Comparison of ENCODE assay signal across 14 cellular contexts in genomic region chr6:139636391-139636790, GRCh38.
A peak's percentile ranks its signal among the peaks of the same experiment; 100 is the strongest.
DNase-seq lines count a peak whose midpoint lies in the region; ATAC-seq and TF ChIP-seq lines count a peak whose summit lies in the region.
"Had no signal": no experiment of that assay in that cellular context is flagged by ENCODE, and none has a peak within 500 bp of the region (broad histone marks: within the 10 kb centered on the region; RNA-seq: fewer than 3 reads in every experiment).

No MANE protein-coding gene starts in this region.

- no peak overlapping the region for H4K91ac ChIP-seq in mesenchymal stem cell (ENCODE audit: low read length)
- H4K91ac ChIP-seq in trophoblast cell (ENCODE audit: low read depth, low read length): peak overlapping the region; percentile 68

- H3K36me3 ChIP-seq in Panc1 (ENCODE audit: control insufficient read depth, insufficient read depth, low read length) (no peaks in the 10 kb centered on the region), mesenchymal stem cell (ENCODE audit: control insufficient read depth in 1 of 2, insufficient read depth in 2 of 2, low read depth in 1 of 2, low read length in 2 of 2) (no peaks in the 10 kb centered on the region), trophoblast cell (ENCODE audit: control insufficient read depth in 1 of 2, insufficient read depth in 2 of 2, low read length in 2 of 2) (no peaks in the 10 kb centered on the region)
- H3K36me3 ChIP-seq: HAP-1 had no signal

- H3K4me3 ChIP-seq in Panc1 (ENCODE audit: low read depth in 2 of 2, low read length in 2 of 2): no peak overlapping the region
- no peak overlapping the region for H3K4me3 ChIP-seq in mesenchymal stem cell (ENCODE audit: insufficient read depth in 1 of 2, low read depth in 1 of 2, low read length in 2 of 2)
- no peak overlapping the region for H3K4me3 ChIP-seq in trophoblast cell (ENCODE audit: low read depth, low read length)
- H3K4me3 ChIP-seq: HAP-1 had no signal

- in situ Hi-C loops in Panc1 (cut with HindIII; ENCODE audit: low pct_unique_long_range_greater_than_20kb, low sequenced_read_pairs): no loop called here

- no peaks in the 10 kb centered on the region for H3K27me3 ChIP-seq in Panc1 (ENCODE audit: control insufficient read depth, insufficient read depth, low read length)
- no peaks in the 10 kb centered on the region for H3K27me3 ChIP-seq in mesenchymal stem cell (ENCODE audit: control insufficient read depth in 1 of 2, insufficient read depth in 1 of 2, low read length in 2 of 2)
- no peaks in the 10 kb centered on the region for H3K27me3 ChIP-seq in trophoblast cell (ENCODE audit: insufficient read depth, low read length)

- H4K8ac ChIP-seq in mesenchymal stem cell (ENCODE audit: low read length) (no peak overlapping the region), trophoblast cell (ENCODE audit: low read depth, low read length) (peak overlapping the region; percentile 52)

- H3K18ac ChIP-seq in mesenchymal stem cell (ENCODE audit: low read depth in 1 of 2, low read length in 2 of 2): no peak overlapping the region
- H3K18ac ChIP-seq in trophoblast cell (ENCODE audit: low read length): peak overlapping the region; percentile 43

- H3K79me1 ChIP-seq in mesenchymal stem cell (replicated peaks; ENCODE audit: low read length, poor library complexity, severe bottlenecking) (no peaks in the 10 kb centered on the region), trophoblast cell (ENCODE audit: low read length) (peaks cover 3% of the 10 kb centered on the region)

- H3K23ac ChIP-seq in mesenchymal stem cell (ENCODE audit: low read length in 2 of 2) (no peak overlapping the region), trophoblast cell (ENCODE audit: low read length) (no peak overlapping the region)

- no peak for DNase-seq in Panc1 (ENCODE audit: low read depth, low spot score)
- DNase-seq in UCSD-AML1 (lab: John Stamatoyannopoulos, UW; ENCODE audit: unreplicated experiment): peak; percentile 14
- DNase-seq in mesenchymal stem cell: no peak
- DNase-seq in trophoblast cell: peak; percentile 89 to 92
- DNase-seq in stimulated activated CD4-positive, alpha-beta T cell treated with anti-CD3 and anti-CD28 coated beads, Interleukin-2, amount 100 ng/mL, for 24 hours: no peak
- DNase-seq in NCI-H146 treated with DMSO at 0.1 percent for 48 hours (lab: John Stamatoyannopoulos, UW; ENCODE audit: unreplicated experiment): no peak
- DNase-seq: C1 segment of cervical spinal cord; CD4-positive, alpha-beta memory T cell; COR-L47; DMS153; DND-41; GOT3; HFFc6 had no signal

- no peak for ATAC-seq in Panc1

- H3K4me2 ChIP-seq in mesenchymal stem cell (ENCODE audit: low read length, poor library complexity, severe bottlenecking) (no peak overlapping the region), trophoblast cell (ENCODE audit: low read length) (no peak overlapping the region)

- H2BK12ac ChIP-seq in mesenchymal stem cell (ENCODE audit: low read length in 2 of 2): peak overlapping the region; percentile 9 to 18
- H2BK12ac ChIP-seq in trophoblast cell (ENCODE audit: low read length): peak overlapping the region; percentile 52

- 93% methylated on average over 1 of the region's 1 CpG for WGBS in mesenchymal stem cell
- WGBS in trophoblast cell (ENCODE audit: extremely low coverage, insufficient coverage, insufficient read length): no CpG with 5 or more reads among the region's 1 CpG

- CTCF ChIA-PET in Panc1 (lab: Charles Lee): no interaction called here

- intact Hi-C loops in Panc1 (cut with micrococcal nuclease; ENCODE audit: unreplicated experiment): no loop called here

- no peak overlapping the region for H4K12ac ChIP-seq in trophoblast cell (ENCODE audit: low read depth, low read length)

- H3K9ac ChIP-seq in mesenchymal stem cell (ENCODE audit: low read length): no peak overlapping the region
- no peak overlapping the region for H3K9ac ChIP-seq in trophoblast cell (ENCODE audit: low read length)

- H3K4ac ChIP-seq in mesenchymal stem cell (ENCODE audit: low read depth in 1 of 2, low read length in 2 of 2) (no peak overlapping the region), trophoblast cell (ENCODE audit: low read depth, low read length) (no peak overlapping the region)

- H2AK5ac ChIP-seq in mesenchymal stem cell (ENCODE audit: low read length, severe bottlenecking) (no peak overlapping the region), trophoblast cell (ENCODE audit: low read length) (no peak overlapping the region)

- no peaks in the 10 kb centered on the region for H3K79me2 ChIP-seq in trophoblast cell (ENCODE audit: control insufficient read depth, insufficient read depth, low read length, poor library complexity)

- H3K27ac ChIP-seq in Panc1 (ENCODE audit: low read length): peak overlapping the region; percentile 51; the same call in 1 of the 2 replicates
- no peak overlapping the region for H3K27ac ChIP-seq in mesenchymal stem cell (ENCODE audit: low read length, poor library complexity, severe bottlenecking)
- H3K27ac ChIP-seq in trophoblast cell (ENCODE audit: low read depth, low read length): peak overlapping the region; percentile 52

- H2BK5ac ChIP-seq in mesenchymal stem cell (ENCODE audit: low read depth, low read length, poor library complexity, severe bottlenecking) (no peak overlapping the region), trophoblast cell (ENCODE audit: low read depth, low read length, poor library complexity) (peak overlapping the region; percentile 43)

- no peak overlapping the region for H2BK120ac ChIP-seq in mesenchymal stem cell (ENCODE audit: low read depth, low read length)
- peak overlapping the region; percentile 71 for H2BK120ac ChIP-seq in trophoblast cell (ENCODE audit: insufficient read depth, low read length, poor library complexity)

- TF ChIP-seq CTCF in Panc1 (IDR thresholded peaks at IDR 0.05): no peak

- no peaks in the 10 kb centered on the region for H3K9me3 ChIP-seq in Panc1 (ENCODE audit: control insufficient read depth, insufficient read depth, low read depth, low read length)
- H3K9me3 ChIP-seq in mesenchymal stem cell (ENCODE audit: control insufficient read depth, low read length): no peaks in the 10 kb centered on the region
- H3K9me3 ChIP-seq in trophoblast cell (ENCODE audit: insufficient read depth, low read depth, low read length): no peaks in the 10 kb centered on the region
- H3K9me3 ChIP-seq: HAP-1 had no signal

- POLR2A ChIA-PET in Panc1 (lab: Charles Lee): no interaction called here

- H3K14ac ChIP-seq in mesenchymal stem cell (ENCODE audit: low read length in 2 of 2) (no peak overlapping the region), trophoblast cell (ENCODE audit: low read length) (no peak overlapping the region)

- BruUV-seq in Panc1 (replicated peaks; lab: Mats Ljungman, UMichigan): no TSS peak

- H2AFZ ChIP-seq in mesenchymal stem cell (ENCODE audit: low read depth, low read length) (no peak overlapping the region), trophoblast cell (ENCODE audit: insufficient read depth, low read length, poor library complexity) (no peak overlapping the region)

- H3K4me1 ChIP-seq in Panc1 (ENCODE audit: control insufficient read depth, insufficient read depth, low read length): no peaks in the 10 kb centered on the region; the same call in 1 of the 2 replicates
- H3K4me1 ChIP-seq in mesenchymal stem cell (ENCODE audit: control insufficient read depth, insufficient read depth, low read depth, low read length): no peaks in the 10 kb centered on the region
- H3K4me1 ChIP-seq in trophoblast cell (ENCODE audit: control insufficient read depth in 1 of 2, insufficient read depth in 2 of 2, low read length in 2 of 2): peaks cover 9 to 10% of the 10 kb centered on the region in 2 experiments
- H3K4me1 ChIP-seq: HAP-1 had no signal

- H2BK15ac ChIP-seq in mesenchymal stem cell (ENCODE audit: low read depth, poor library complexity, severe bottlenecking): no peak overlapping the region

Comparison
In these comparisons a context has a peak if more than half of its experiments do, and no peak if none do; other contexts are left out.
1. DNase-seq: peak in UCSD-AML1 (single experiment) and trophoblast cell (2 of 2); none in Panc1 (single experiment), mesenchymal stem cell (single experiment), stimulated activated CD4-positive, alpha-beta T cell treated with anti-CD3 and anti-CD28 coated beads, Interleukin-2, amount 100 ng/mL, for 24 hours (0 of 2) and NCI-H146 treated with DMSO at 0.1 percent for 48 hours (single experiment).